In the genomic region with DNA sequence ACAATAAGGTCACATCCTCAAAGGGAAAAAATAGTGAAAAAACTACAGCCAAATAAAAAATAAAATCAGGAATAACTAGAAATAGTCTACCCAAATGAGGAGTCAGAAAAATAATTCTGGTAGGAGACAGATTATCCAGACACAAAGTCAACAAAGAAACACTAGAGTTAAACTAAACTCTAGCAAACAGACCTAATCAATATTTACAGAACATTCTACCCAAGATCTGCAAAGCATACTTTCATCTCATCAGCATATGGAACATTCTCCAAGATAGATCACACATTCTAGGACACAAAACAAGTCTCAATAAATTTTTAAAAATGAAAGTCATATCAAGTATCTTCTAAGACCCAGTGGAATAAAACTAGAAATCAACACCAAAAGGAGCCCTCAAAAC, we compare ENCODE assay signal across 25 cellular contexts. TPM values are rescaled to one million over a fixed set of nuclear protein-coding genes. Genes with fewer than 3 reads are reported as not detected.
DNase-seq lines count a peak whose midpoint lies in the region; ATAC-seq and TF ChIP-seq lines count a peak whose summit lies in the region.
"Had no signal": no experiment of that assay in that cellular context is flagged by ENCODE, and none has a peak within 500 bp of the region (broad histone marks: within the 10 kb centered on the region; RNA-seq: fewer than 3 reads in every experiment).

No MANE protein-coding gene starts in this region.

- no peak overlapping the region for H3K9ac ChIP-seq in trophoblast cell (ENCODE audit: low read length)
- H3K9ac ChIP-seq: BLaER1 treated with 17β-estradiol and CSF1 and Interleukin-3, amounts not matched to agents 10 nM and 100 nM had no signal

- DNase-seq in left lobe of liver (ENCODE audit: low spot score): no peak
- DNase-seq in right lobe of liver: no peak
- no peak for DNase-seq in NCI-H1436 (lab: John Stamatoyannopoulos, UW)
- DNase-seq in NCI-H1694 treated with DMSO at 0.1 percent for 48 hours (lab: John Stamatoyannopoulos, UW): no peak
- no peak for DNase-seq in trophoblast cell
- DNase-seq in mucosa of gallbladder (ENCODE audit: low spot score): no peak
- DNase-seq: 8988T; ACHN; AML-193; BE2C; CD4-positive, alpha-beta T cell; CD8-positive, alpha-beta memory T cell; DMS53; DMS79 treated with DMSO at 0.1 percent for 48 hours; GF-D8; GOT3; HFFc6 had no signal

- no peaks in the 10 kb centered on the region for H3K79me2 ChIP-seq in trophoblast cell (ENCODE audit: control insufficient read depth, insufficient read depth, low read length, poor library complexity)

- no peak overlapping the region for H2BK120ac ChIP-seq in trophoblast cell (ENCODE audit: insufficient read depth, low read length, poor library complexity)

- no peak overlapping the region for H3K4me3 ChIP-seq in right lobe of liver
- no peak overlapping the region for H3K4me3 ChIP-seq in trophoblast cell (ENCODE audit: low read depth, low read length)
- H3K4me3 ChIP-seq: A549; BLaER1 treated with 17β-estradiol and CSF1 and Interleukin-3, amounts not matched to agents 10 nM and 100 nM; HAP-1 had no signal

- H2AK5ac ChIP-seq in trophoblast cell (ENCODE audit: low read length): no peak overlapping the region

- TF ChIP-seq CTCF in 22Rv1 (IDR thresholded peaks at IDR 0.05) (no peak), VCaP (conservative IDR thresholded peaks at IDR 0.05) (no peak), right lobe of liver (IDR thresholded peaks at IDR 0.05) (no peak)

- H4K12ac ChIP-seq in trophoblast cell (ENCODE audit: low read depth, low read length): no peak overlapping the region

- intact Hi-C loops in right lobe of liver (cut with DNase I): no loop called here

- no peak overlapping the region for H4K8ac ChIP-seq in trophoblast cell (ENCODE audit: low read depth, low read length)

- H3K27me3 ChIP-seq in right lobe of liver (no peaks in the 10 kb centered on the region), trophoblast cell (ENCODE audit: insufficient read depth, low read length) (no peaks in the 10 kb centered on the region)
- H3K27me3 ChIP-seq: BE2C; BLaER1 treated with 17β-estradiol and CSF1 and Interleukin-3, amounts not matched to agents 10 nM and 100 nM had no signal

- no peak overlapping the region for H2BK5ac ChIP-seq in trophoblast cell (ENCODE audit: low read depth, low read length, poor library complexity)

- H3K27ac ChIP-seq in 22Rv1 (peak overlapping the region; percentile 47), VCaP (peak overlapping the region; percentile 32), right lobe of liver (no peak overlapping the region), trophoblast cell (ENCODE audit: low read depth, low read length) (no peak overlapping the region)
- H3K27ac ChIP-seq: A549; BLaER1 treated with 17β-estradiol and CSF1 and Interleukin-3, amounts not matched to agents 10 nM and 100 nM had no signal

- H3K18ac ChIP-seq in trophoblast cell (ENCODE audit: low read length): no peak overlapping the region

- H4K91ac ChIP-seq in trophoblast cell (ENCODE audit: low read depth, low read length): no peak overlapping the region

- H2BK12ac ChIP-seq in trophoblast cell (ENCODE audit: low read length): no peak overlapping the region

- no peak overlapping the region for H3K4ac ChIP-seq in trophoblast cell (ENCODE audit: low read depth, low read length)

- H2AFZ ChIP-seq in trophoblast cell (ENCODE audit: insufficient read depth, low read length, poor library complexity): no peak overlapping the region

- H3K14ac ChIP-seq in trophoblast cell (ENCODE audit: low read length): no peak overlapping the region

- TF ChIP-seq POLR2A in right lobe of liver (IDR thresholded peaks at IDR 0.05): no peak

- H3K4me2 ChIP-seq in trophoblast cell (ENCODE audit: low read length): no peak overlapping the region
- H3K4me2 ChIP-seq: A549; BLaER1 treated with 17β-estradiol and CSF1 and Interleukin-3, amounts not matched to agents 10 nM and 100 nM had no signal

- no peaks in the 10 kb centered on the region for H3K9me3 ChIP-seq in right lobe of liver
- H3K9me3 ChIP-seq in trophoblast cell (ENCODE audit: insufficient read depth, low read depth, low read length): no peaks in the 10 kb centered on the region
- H3K9me3 ChIP-seq: A549; BE2C; BLaER1 treated with 17β-estradiol and CSF1 and Interleukin-3, amounts not matched to agents 10 nM and 100 nM; HAP-1 had no signal

- H3K36me3 ChIP-seq in right lobe of liver (no peaks in the 10 kb centered on the region), trophoblast cell (ENCODE audit: control insufficient read depth in 1 of 2, insufficient read depth in 2 of 2, low read length in 2 of 2) (no peaks in the 10 kb centered on the region)
- H3K36me3 ChIP-seq: BE2C; BLaER1 treated with 17β-estradiol and CSF1 and Interleukin-3, amounts not matched to agents 10 nM and 100 nM; HAP-1 had no signal

- no peaks in the 10 kb centered on the region for H3K79me1 ChIP-seq in trophoblast cell (ENCODE audit: low read length)

- H3K23ac ChIP-seq in trophoblast cell (ENCODE audit: low read length): no peak overlapping the region

- peaks cover 0 to 17% (median 2%) of the 10 kb centered on the region in 4 donors for H3K4me1 ChIP-seq in right lobe of liver
- H3K4me1 ChIP-seq in trophoblast cell (ENCODE audit: control insufficient read depth in 1 of 2, insufficient read depth in 2 of 2, low read length in 2 of 2): no peaks in the 10 kb centered on the region
- H3K4me1 ChIP-seq: A549; BLaER1 treated with 17β-estradiol and CSF1 and Interleukin-3, amounts not matched to agents 10 nM and 100 nM; HAP-1 had no signal

- ATAC-seq in left lobe of liver: peak; percentile 62
- ATAC-seq in right lobe of liver: peak; percentile 77 to 90 (median 84)
- ATAC-seq: A549 had no signal

RNA-seq across cellular contexts. Expression of gene TSPAN8, which starts 20.4 kb away (rescaled TPM):
- total RNA-seq in left lobe of liver (12.0 TPM), right lobe of liver (10 to 100 TPM in 3 of 6 experiments, 1 to 10 TPM in 3; 2.0 to 12.6 (median 7.8) TPM), mucosa of gallbladder (345 TPM)
- polyA plus RNA-seq in trophoblast cell (2013): 0.15 and 0.32 TPM in 2 replicates
- total RNA-seq: CD4-positive, alpha-beta T cell; CD8-positive, alpha-beta memory T cell; Daoy; G401; HFFc6 had no signal
- polyA plus RNA-seq: CD14-positive monocyte; CD8-positive, alpha-beta memory T cell had no signal

Comparison
In these comparisons a context has a peak if more than half of its experiments do, and no peak if none do; other contexts are left out.
1. H3K27ac ChIP-seq: peak in 22Rv1 (single experiment) and VCaP (single experiment); none in right lobe of liver (0 of 3) and trophoblast cell (single experiment).
2. RNA of gene TSPAN8, which starts 20.4 kb away (total RNA-seq): 345 TPM in mucosa of gallbladder (single experiment); 12.0 TPM in left lobe of liver (single experiment) and 2.0 to 12.6 TPM in right lobe of liver; every median in the first group is over 10 times any median in the second.